In genomic region chr17:40014375-40014980, GRCh38 we compare ENCODE assay signal across 10 cellular contexts. TPM values are rescaled to one million over a fixed set of nuclear protein-coding genes. Genes with fewer than 3 reads are reported as not detected.
A peak's percentile ranks its signal among the peaks of the same experiment; 100 is the strongest.
DNase-seq lines count a peak whose midpoint lies in the region.
"Had no signal": no experiment of that assay in that cellular context is flagged by ENCODE, and none has a peak within 500 bp of the region (broad histone marks: within the 10 kb centered on the region; RNA-seq: fewer than 3 reads in every experiment).

No MANE protein-coding gene starts in this region.

- H3K9me3 ChIP-seq in neuronal stem cell (replicated peaks in 1 of 2; ENCODE audit: control insufficient read depth in 2 of 2, insufficient read depth in 1 of 2, low read depth in 1 of 2, low read length in 2 of 2): no peaks in the 10 kb centered on the region
- H3K9me3 ChIP-seq: suprapubic skin had no signal

- no peak overlapping the region for H3K4me3 ChIP-seq in neuronal stem cell (ENCODE audit: low read length in 2 of 2)
- H3K4me3 ChIP-seq: suprapubic skin had no signal

- H3K14ac ChIP-seq in neuronal stem cell (ENCODE audit: low read length): no peak overlapping the region

- no peak overlapping the region for H3K4ac ChIP-seq in neuronal stem cell (ENCODE audit: low read length)

- DNase-seq in ELR (ENCODE audit: low read depth): peak; percentile 85
- peak; percentile 71 for DNase-seq in dermis blood vessel endothelial cell
- DNase-seq in neuronal stem cell (ENCODE audit: low spot score): no peak
- DNase-seq in NCI-H82 (lab: John Stamatoyannopoulos, UW): no peak
- no peak for DNase-seq in NCI-H2081 treated with DMSO at 0.1 percent for 48 hours (lab: John Stamatoyannopoulos, UW)
- DNase-seq in activated T-helper 2 cell treated with anti-CD3 and anti-CD28 coated beads, Interferon-gamma antibody, Interleukin-2, Interleukin-4, amounts not matched to agents 10 μg/mL and 5 μg/mL and 100 μg/mL, durations not matched to agents 14 hours and 24 hours and 36 hours (ENCODE audit: low spot score): no peak

- H3K27ac ChIP-seq in neuronal stem cell (replicated peaks; ENCODE audit: low read length): no peak overlapping the region
- H3K27ac ChIP-seq: suprapubic skin had no signal

- no peak overlapping the region for H2BK5ac ChIP-seq in neuronal stem cell (ENCODE audit: low read length)

- H4K8ac ChIP-seq in neuronal stem cell (ENCODE audit: low read depth, low read length): no peak overlapping the region

- H3K9me3 Mint-ChIP-seq in activated T-helper 2 cell treated with anti-CD3 and anti-CD28 coated beads, Interferon-gamma antibody, Interleukin-2, Interleukin-4, amounts not matched to agents 10 μg/mL and 5 μg/mL and 100 μg/mL, durations not matched to agents 14 hours and 24 hours and 36 hours: no peaks in the 10 kb centered on the region
- H3K9me3 Mint-ChIP-seq: neural crest cell had no signal

- no CpG with 5 or more reads among the region's 18 CpGs for WGBS in neuronal stem cell (ENCODE audit: extremely low coverage in 2 of 2, insufficient read length in 2 of 2, insufficient replicate concordance in 1 of 2), 2 donors

- no peaks in the 10 kb centered on the region for H3K27me3 ChIP-seq in neuronal stem cell (ENCODE audit: control insufficient read depth in 3 of 3, insufficient read depth in 3 of 3, low read depth in 1 of 3, low read length in 3 of 3)
- H3K27me3 ChIP-seq: dorsolateral prefrontal cortex, suprapubic skin had no signal

- peak overlapping the region; percentile 76 for H2AFZ ChIP-seq in neuronal stem cell (ENCODE audit: low read length)

- H2AK5ac ChIP-seq in neuronal stem cell (ENCODE audit: low read depth, low read length): peak overlapping the region; percentile 19

- peaks cover 17 to 20% of the 10 kb centered on the region in 2 donors for H3K4me1 ChIP-seq in neuronal stem cell (ENCODE audit: control insufficient read depth in 2 of 2, insufficient read depth in 1 of 2, low read depth in 1 of 2, low read length in 2 of 2)

- intact Hi-C loops in activated T-helper 2 cell treated with anti-CD3 and anti-CD28 coated beads, Interferon-gamma antibody, Interleukin-2, Interleukin-4, amounts not matched to agents 10 μg/mL and 5 μg/mL and 100 μg/mL, durations not matched to agents 14 hours and 24 hours and 36 hours (cut with micrococcal nuclease): loop anchor here (5.0 to 10.0 kb wide), 2 partner anchors 98 to 160 kb away; partner anchors contain the start of gene RAPGEFL1

- H4K91ac ChIP-seq in neuronal stem cell (ENCODE audit: low read depth, low read length, poor library complexity): no peak overlapping the region

- peaks cover 4% of the 10 kb centered on the region for H3K79me1 ChIP-seq in neuronal stem cell (ENCODE audit: low read depth, low read length)

- no peak overlapping the region for H2BK120ac ChIP-seq in neuronal stem cell (ENCODE audit: low read depth, low read length)

- H3K36me3 ChIP-seq in neuronal stem cell (replicated peaks in 1 of 2; ENCODE audit: control insufficient read depth in 2 of 2, insufficient read depth in 2 of 2, low read length in 2 of 2): peaks cover 3 to 13% of the 10 kb centered on the region in 2 donors

- peaks cover 5% of the 10 kb centered on the region for H3K36me3 Mint-ChIP-seq in activated T-helper 2 cell treated with anti-CD3 and anti-CD28 coated beads, Interferon-gamma antibody, Interleukin-2, Interleukin-4, amounts not matched to agents 10 μg/mL and 5 μg/mL and 100 μg/mL, durations not matched to agents 14 hours and 24 hours and 36 hours (ENCODE audit: low read depth)

- peaks cover 5% of the 10 kb centered on the region for H3K4me1 Mint-ChIP-seq in activated T-helper 2 cell treated with anti-CD3 and anti-CD28 coated beads, Interferon-gamma antibody, Interleukin-2, Interleukin-4, amounts not matched to agents 10 μg/mL and 5 μg/mL and 100 μg/mL, durations not matched to agents 14 hours and 24 hours and 36 hours (ENCODE audit: low read depth)

- no peak overlapping the region for H3K4me2 ChIP-seq in neuronal stem cell (ENCODE audit: insufficient read depth, low read length, poor library complexity, severe bottlenecking)

- peaks cover 2% of the 10 kb centered on the region for H3K27me3 Mint-ChIP-seq in activated T-helper 2 cell treated with anti-CD3 and anti-CD28 coated beads, Interferon-gamma antibody, Interleukin-2, Interleukin-4, amounts not matched to agents 10 μg/mL and 5 μg/mL and 100 μg/mL, durations not matched to agents 14 hours and 24 hours and 36 hours (ENCODE audit: low read depth)

- no peak overlapping the region for H3K9ac ChIP-seq in neuronal stem cell (ENCODE audit: low read depth, low read length, poor library complexity)

- H3K4me3 Mint-ChIP-seq in activated T-helper 2 cell treated with anti-CD3 and anti-CD28 coated beads, Interferon-gamma antibody, Interleukin-2, Interleukin-4, amounts not matched to agents 10 μg/mL and 5 μg/mL and 100 μg/mL, durations not matched to agents 14 hours and 24 hours and 36 hours (ENCODE audit: low read depth): no peak overlapping the region

- no peak overlapping the region for H3K27ac Mint-ChIP-seq in activated T-helper 2 cell treated with anti-CD3 and anti-CD28 coated beads, Interferon-gamma antibody, Interleukin-2, Interleukin-4, amounts not matched to agents 10 μg/mL and 5 μg/mL and 100 μg/mL, durations not matched to agents 14 hours and 24 hours and 36 hours

- peak overlapping the region; percentile 65 for H2BK15ac ChIP-seq in neuronal stem cell (ENCODE audit: low read length)

- H2BK12ac ChIP-seq in neuronal stem cell (ENCODE audit: low read length): no peak overlapping the region

- no peak overlapping the region for H3K18ac ChIP-seq in neuronal stem cell (ENCODE audit: low read length)

- no peak overlapping the region for H3K23ac ChIP-seq in neuronal stem cell (ENCODE audit: low read depth, low read length, poor library complexity)

RNA-seq across cellular contexts. Expression of gene CSF3, which starts 0.8 kb away (rescaled TPM):
- total RNA-seq in dermis blood vessel endothelial cell: 0.17 and 2.4 TPM in 2 replicates
- polyA plus RNA-seq in neuronal stem cell (2013, experiment 1 of 2): not detected
- not detected for polyA plus RNA-seq in neuronal stem cell (2013, experiment 2 of 2)
- not detected in 2 replicates for total RNA-seq in activated T-helper 2 cell treated with anti-CD3 and anti-CD28 coated beads, Interferon-gamma antibody, Interleukin-2, Interleukin-4, amounts not matched to agents 10 μg/mL and 5 μg/mL and 100 μg/mL, durations not matched to agents 14 hours and 24 hours and 36 hours
- total RNA-seq: neural crest cell had no signal
- polyA plus RNA-seq: BJ had no signal

RNA-seq across cellular contexts. Expression of gene PSMD3, which starts 33.9 kb away (rescaled TPM):
- total RNA-seq in dermis blood vessel endothelial cell: 85.6 and 152 TPM in 2 replicates
- polyA plus RNA-seq in neuronal stem cell (2013, experiment 1 of 2): 102 TPM
- 99.7 TPM for polyA plus RNA-seq in neuronal stem cell (2013, experiment 2 of 2)
- total RNA-seq in activated T-helper 2 cell treated with anti-CD3 and anti-CD28 coated beads, Interferon-gamma antibody, Interleukin-2, Interleukin-4, amounts not matched to agents 10 μg/mL and 5 μg/mL and 100 μg/mL, durations not matched to agents 14 hours and 24 hours and 36 hours: 193 and 196 TPM in 2 replicates

RNA-seq across cellular contexts. Expression of gene MED24, which starts 39.7 kb away (rescaled TPM):
- 52.2 and 77.4 TPM in 2 replicates for total RNA-seq in dermis blood vessel endothelial cell
- 61.9 TPM for polyA plus RNA-seq in neuronal stem cell (2013, experiment 1 of 2)
- polyA plus RNA-seq in neuronal stem cell (2013, experiment 2 of 2): 61.2 TPM
- total RNA-seq in activated T-helper 2 cell treated with anti-CD3 and anti-CD28 coated beads, Interferon-gamma antibody, Interleukin-2, Interleukin-4, amounts not matched to agents 10 μg/mL and 5 μg/mL and 100 μg/mL, durations not matched to agents 14 hours and 24 hours and 36 hours: 110 and 116 TPM in 2 replicates

RNA-seq across cellular contexts. Expression of gene THRA, which starts 48.3 kb away (rescaled TPM):
- 32.5 and 58.2 TPM in 2 replicates for total RNA-seq in dermis blood vessel endothelial cell
- polyA plus RNA-seq in neuronal stem cell (2013, experiment 1 of 2): 13.2 TPM
- 13.2 TPM for polyA plus RNA-seq in neuronal stem cell (2013, experiment 2 of 2)
- total RNA-seq in activated T-helper 2 cell treated with anti-CD3 and anti-CD28 coated beads, Interferon-gamma antibody, Interleukin-2, Interleukin-4, amounts not matched to agents 10 μg/mL and 5 μg/mL and 100 μg/mL, durations not matched to agents 14 hours and 24 hours and 36 hours: 4.9 and 5.6 TPM in 2 replicates

RNA-seq across cellular contexts. Expression of gene GSDMA, which starts 51.7 kb away (rescaled TPM):
- total RNA-seq in dermis blood vessel endothelial cell: not detected in 2 replicates
- polyA plus RNA-seq in neuronal stem cell (2013, experiment 1 of 2): not detected
- not detected for polyA plus RNA-seq in neuronal stem cell (2013, experiment 2 of 2)
- 0.11 and 0.53 TPM in 2 replicates for total RNA-seq in activated T-helper 2 cell treated with anti-CD3 and anti-CD28 coated beads, Interferon-gamma antibody, Interleukin-2, Interleukin-4, amounts not matched to agents 10 μg/mL and 5 μg/mL and 100 μg/mL, durations not matched to agents 14 hours and 24 hours and 36 hours
- total RNA-seq: neural crest cell had no signal
- polyA plus RNA-seq: BJ had no signal

Comparison
In these comparisons a context has a peak if more than half of its experiments do, and no peak if none do; other contexts are left out.
1. DNase-seq: peak in ELR (single experiment) and dermis blood vessel endothelial cell (single experiment); none in neuronal stem cell (single experiment), NCI-H82 (single experiment), NCI-H2081 treated with DMSO at 0.1 percent for 48 hours (single experiment) and activated T-helper 2 cell treated with anti-CD3 and anti-CD28 coated beads, Interferon-gamma antibody, Interleukin-2, Interleukin-4, amounts not matched to agents 10 μg/mL and 5 μg/mL and 100 μg/mL, durations not matched to agents 14 hours and 24 hours and 36 hours (single experiment).